27 cellular contexts compared by ENCODE assay signal in genomic region chr9:5468850-5469249, GRCh38. TPM values are rescaled to one million over a fixed set of nuclear protein-coding genes. Genes with fewer than 3 reads are reported as not detected.
"Had no signal": no experiment of that assay in that cellular context is flagged by ENCODE, and none has a peak within 500 bp of the region (broad histone marks: within the 10 kb centered on the region; RNA-seq: fewer than 3 reads in every experiment).

No MANE protein-coding gene starts in this region.

- H3K27me3 Mint-ChIP-seq: naive thymus-derived CD4-positive, alpha-beta T cell; stimulated activated memory B cell treated with anti-CD40 and anti-IgM and Interleukin-4, amounts not matched to agents 10 μg/mL and 1 μg/mL and 100 μg/mL, for 72 hours; type B pancreatic cell had no signal

- DNase-seq: dorsolateral prefrontal cortex; effector CD4-positive, alpha-beta T cell; foreskin melanocyte; glutamatergic neuron; heart right ventricle; hippocampal formation; kidney; left cardiac atrium; left lung; mesendoderm; midbrain; naive thymus-derived CD4-positive, alpha-beta T cell; occipital lobe; ovary; posterior cingulate gyrus; psoas muscle; right cardiac atrium; sigmoid colon; stimulated activated CD4-positive, alpha-beta T cell treated with anti-CD3 and anti-CD28 coated beads, Interleukin-2, amount 100 ng/mL, for 24 hours; stimulated activated CD4-positive, alpha-beta T cell treated with anti-CD3 and anti-CD28 coated beads, Interleukin-4, amount 100 ng/mL, for 24 hours; stimulated activated naive CD8-positive, alpha-beta T cell treated with anti-CD3 and anti-CD28 coated beads, Interleukin-15, Interleukin-2, amounts not matched to agents 100 U/mL and 50 U/mL, for 24 hours; substantia nigra; testis; tibial artery had no signal

- H3K27ac Mint-ChIP-seq: naive thymus-derived CD4-positive, alpha-beta T cell; stimulated activated memory B cell treated with anti-CD40 and anti-IgM and Interleukin-4, amounts not matched to agents 10 μg/mL and 1 μg/mL and 100 μg/mL, for 72 hours; type B pancreatic cell had no signal

- H3K27me3 ChIP-seq: dorsolateral prefrontal cortex, heart right ventricle, left lung, ovary, sigmoid colon, testis, tibial artery had no signal

- H3K4me3 ChIP-seq: dorsolateral prefrontal cortex, heart right ventricle, left lung, ovary, psoas muscle, sigmoid colon, testis, tibial artery had no signal

- H3K27ac ChIP-seq: dorsolateral prefrontal cortex, heart right ventricle, left lung, ovary, psoas muscle, sigmoid colon, testis, tibial artery had no signal

- H3K9me3 ChIP-seq: heart right ventricle, left lung, ovary, psoas muscle, sigmoid colon, testis, tibial artery had no signal

- H3K4me3 Mint-ChIP-seq: naive thymus-derived CD4-positive, alpha-beta T cell; stimulated activated memory B cell treated with anti-CD40 and anti-IgM and Interleukin-4, amounts not matched to agents 10 μg/mL and 1 μg/mL and 100 μg/mL, for 72 hours; type B pancreatic cell had no signal

- H3K36me3 Mint-ChIP-seq: type B pancreatic cell had no signal

- H3K4me1 ChIP-seq: psoas muscle, testis had no signal

- ATAC-seq: heart right ventricle; left cardiac atrium; left lung; naive thymus-derived CD4-positive, alpha-beta T cell; psoas muscle; right cardiac atrium; stimulated activated memory B cell treated with anti-CD40 and anti-IgM and Interleukin-4, amounts not matched to agents 10 μg/mL and 1 μg/mL and 100 μg/mL, for 72 hours; stimulated activated naive CD8-positive, alpha-beta T cell treated with anti-CD3 and anti-CD28 coated beads, Interleukin-15, Interleukin-2, amounts not matched to agents 100 U/mL and 50 U/mL, for 24 hours had no signal

- H3K36me3 ChIP-seq: ovary, sigmoid colon had no signal

- H3K9me3 Mint-ChIP-seq: stimulated activated memory B cell treated with anti-CD40 and anti-IgM and Interleukin-4, amounts not matched to agents 10 μg/mL and 1 μg/mL and 100 μg/mL, for 72 hours; type B pancreatic cell had no signal

RNA-seq across cellular contexts. Expression of gene PDCD1LG2, which starts 41.5 kb away (rescaled TPM):
- polyA plus RNA-seq: naive thymus-derived CD4-positive, alpha-beta T cell; neural cell had no signal
